14 cellular contexts compared by ENCODE assay signal in the genomic region with DNA sequence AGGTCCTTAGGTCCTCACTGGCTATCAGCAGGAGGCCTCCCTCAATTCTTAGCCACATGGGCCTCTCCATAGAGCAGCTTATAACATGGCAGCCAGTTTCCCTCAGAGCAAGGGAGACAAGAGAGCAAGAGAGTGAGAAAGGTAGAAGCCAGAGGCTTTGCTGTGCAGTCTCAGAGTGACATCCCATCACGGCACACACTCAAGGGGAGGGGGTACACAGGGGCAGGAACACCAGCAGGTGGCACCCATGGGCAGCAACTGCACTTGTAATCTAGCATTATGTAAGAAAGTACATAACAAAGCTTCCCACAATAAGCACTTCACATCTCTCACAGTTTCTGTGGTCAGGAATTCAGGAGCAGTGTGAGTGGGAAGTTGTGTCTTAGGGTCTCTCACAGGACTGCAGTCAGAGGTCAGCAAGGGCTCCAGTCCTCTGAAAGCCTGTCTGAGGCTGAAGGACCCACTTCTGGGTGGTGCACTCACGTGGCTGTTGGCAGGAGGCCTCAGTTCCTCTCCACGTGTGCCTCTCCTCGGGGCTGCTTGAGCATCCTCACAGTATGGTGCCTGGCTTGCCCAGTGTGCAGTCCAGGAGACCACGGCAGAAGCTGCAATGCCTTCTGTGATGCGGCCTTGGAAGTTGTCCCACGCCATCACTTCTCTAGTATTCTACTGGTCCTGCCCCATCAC.
DNase-seq lines count a peak whose midpoint lies in the region; ATAC-seq and TF ChIP-seq lines count a peak whose summit lies in the region.
"Had no signal": no experiment of that assay in that cellular context is flagged by ENCODE, and none has a peak within 500 bp of the region (broad histone marks: within the 10 kb centered on the region; RNA-seq: fewer than 3 reads in every experiment).

No MANE protein-coding gene starts in this region.

- POLR2A ChIA-PET in activated CD8-positive, alpha-beta T cell treated with anti-CD3 and anti-CD28 coated beads, Interleukin-2, amount 10 ng/mL, durations not matched to agents 7 days and 5 days (lab: Charles Lee) = no interaction called here

- peak; percentile 3 for DNase-seq in NCI-H510A treated with DMSO at 0.1 percent for 48 hours (lab: John Stamatoyannopoulos, UW)
- DNase-seq in NCI-H510A (lab: John Stamatoyannopoulos, UW) = no peak
- peak; percentile 26 for DNase-seq in HuH-7 (ENCODE audit: low spot score)
- DNase-seq in activated CD8-positive, alpha-beta T cell treated with anti-CD3 and anti-CD28 coated beads, Interleukin-2, amount 10 ng/mL, durations not matched to agents 7 days and 5 days = peak; percentile 23
- DNase-seq in natural killer cell = no peak
- DNase-seq in amygdala (lab: John Stamatoyannopoulos, UW) = no peak
- no peak for DNase-seq in islet precursor cell
- no peak for DNase-seq in T-helper 17 cell
- DNase-seq: activated CD4-positive, CD25-positive, alpha-beta regulatory T cell; NCI-H187 treated with DMSO at 0.1 percent for 48 hours; retina had no signal

- TF ChIP-seq CTCF in natural killer cell (IDR thresholded peaks at IDR 0.05) = no peak

- no peak for ATAC-seq in activated CD8-positive, alpha-beta T cell treated with anti-CD3 and anti-CD28 coated beads, Interleukin-2, amount 10 ng/mL, durations not matched to agents 7 days and 5 days
- peak in 2 of 3 donors; percentile 31 to 45 for ATAC-seq in natural killer cell
- no peak for ATAC-seq in T-helper 17 cell

- intact Hi-C loops in natural killer cell (cut with micrococcal nuclease) = no loop called here

- H3K36me3 Mint-ChIP-seq in activated CD8-positive, alpha-beta T cell treated with anti-CD3 and anti-CD28 coated beads, Interleukin-2, amount 10 ng/mL, durations not matched to agents 7 days and 5 days (ENCODE audit: low read depth) = no peaks in the 10 kb centered on the region
- no peaks in the 10 kb centered on the region for H3K36me3 Mint-ChIP-seq in natural killer cell
- H3K36me3 Mint-ChIP-seq in T-helper 17 cell (ENCODE audit: low read depth) = no peaks in the 10 kb centered on the region
- H3K36me3 Mint-ChIP-seq: immature natural killer cell had no signal

- H3K4me3 Mint-ChIP-seq in activated CD8-positive, alpha-beta T cell treated with anti-CD3 and anti-CD28 coated beads, Interleukin-2, amount 10 ng/mL, durations not matched to agents 7 days and 5 days = no peak overlapping the region
- H3K4me3 Mint-ChIP-seq in natural killer cell (no peak overlapping the region), T-helper 17 cell (no peak overlapping the region)
- H3K4me3 Mint-ChIP-seq: B cell; dendritic cell treated with granulocyte-macrophage colony-stimulating factor and Interleukin-4, amounts not matched to agents 40 ng/mL and 50 ng/mL, for 4 days; immature natural killer cell had no signal

- no peak overlapping the region for H3K27ac Mint-ChIP-seq in activated CD8-positive, alpha-beta T cell treated with anti-CD3 and anti-CD28 coated beads, Interleukin-2, amount 10 ng/mL, durations not matched to agents 7 days and 5 days
- H3K27ac Mint-ChIP-seq in natural killer cell (no peak overlapping the region), T-helper 17 cell (no peak overlapping the region)
- H3K27ac Mint-ChIP-seq: B cell; dendritic cell treated with granulocyte-macrophage colony-stimulating factor and Interleukin-4, amounts not matched to agents 40 ng/mL and 50 ng/mL, for 4 days; immature natural killer cell had no signal

- no peaks in the 10 kb centered on the region for H3K27me3 Mint-ChIP-seq in activated CD8-positive, alpha-beta T cell treated with anti-CD3 and anti-CD28 coated beads, Interleukin-2, amount 10 ng/mL, durations not matched to agents 7 days and 5 days (ENCODE audit: low read depth)
- H3K27me3 Mint-ChIP-seq in natural killer cell (ENCODE audit: low read depth in 2 of 2) (no peaks in the 10 kb centered on the region), T-helper 17 cell (peaks cover 7% of the 10 kb centered on the region)
- H3K27me3 Mint-ChIP-seq: B cell had no signal

- CTCF ChIA-PET in activated CD8-positive, alpha-beta T cell treated with anti-CD3 and anti-CD28 coated beads, Interleukin-2, amount 10 ng/mL, durations not matched to agents 7 days and 5 days (lab: Charles Lee) = interaction anchor here (3.7 kb wide), 1 partner anchor 130 kb away, joined by 24 read pairs; no protein-coding TSS in a partner anchor

- H3K4me1 Mint-ChIP-seq in activated CD8-positive, alpha-beta T cell treated with anti-CD3 and anti-CD28 coated beads, Interleukin-2, amount 10 ng/mL, durations not matched to agents 7 days and 5 days (ENCODE audit: low read depth) = no peaks in the 10 kb centered on the region
- no peaks in the 10 kb centered on the region for H3K4me1 Mint-ChIP-seq in natural killer cell
- H3K4me1 Mint-ChIP-seq in T-helper 17 cell = peaks cover 2% of the 10 kb centered on the region
- H3K4me1 Mint-ChIP-seq: B cell, immature natural killer cell had no signal

- H3K9me3 ChIP-seq in T-helper 17 cell (ENCODE audit: control insufficient read depth, low read length, poor library complexity, severe bottlenecking) = no peaks in the 10 kb centered on the region

- H3K9me3 Mint-ChIP-seq in activated CD8-positive, alpha-beta T cell treated with anti-CD3 and anti-CD28 coated beads, Interleukin-2, amount 10 ng/mL, durations not matched to agents 7 days and 5 days (ENCODE audit: insufficient read depth) = no peaks in the 10 kb centered on the region
- H3K9me3 Mint-ChIP-seq in natural killer cell = no peaks in the 10 kb centered on the region
- H3K9me3 Mint-ChIP-seq: immature natural killer cell had no signal

Comparison
In these comparisons a context has a peak if more than half of its experiments do, and no peak if none do; other contexts are left out.
1. DNase-seq: peak in NCI-H510A treated with DMSO at 0.1 percent for 48 hours (single experiment), HuH-7 (single experiment) and activated CD8-positive, alpha-beta T cell treated with anti-CD3 and anti-CD28 coated beads, Interleukin-2, amount 10 ng/mL, durations not matched to agents 7 days and 5 days (single experiment); none in NCI-H510A (single experiment), natural killer cell (single experiment), amygdala (0 of 56), islet precursor cell (single experiment) and T-helper 17 cell (0 of 3).
2. ATAC-seq: peak in natural killer cell (2 of 3); none in activated CD8-positive, alpha-beta T cell treated with anti-CD3 and anti-CD28 coated beads, Interleukin-2, amount 10 ng/mL, durations not matched to agents 7 days and 5 days (single experiment) and T-helper 17 cell (single experiment).